ENCODE assay signal across 2 cellular contexts in genomic region chr13:31797154-31797775, GRCh38.
TF ChIP-seq lines count a peak whose summit lies in the region.

No MANE protein-coding gene starts in this region.

TF ChIP-seq in Ishikawa, 13 proteins besides CTCF, POLR2A, EP300 and RAD21 (continued from another document):
- TF ChIP-seq TEAD4 (IDR thresholded peaks at IDR 0.05) (no peak), TCF12 (IDR thresholded peaks at IDR 0.05; ENCODE audit: low read depth) (no peak), USF1 (IDR thresholded peaks at IDR 0.05) (no peak), YY1 (IDR thresholded peaks at IDR 0.05; ENCODE audit: low read depth) (no peak), EGR1 (IDR thresholded peaks at IDR 0.05) (no peak), TAF1 (IDR thresholded peaks at IDR 0.05; ENCODE audit: low read depth) (no peak)
TF ChIP-seq in Ishikawa: peak in this region for 0.

TF ChIP-seq in HepG2, 621 proteins besides CTCF, POLR2A, EP300 and RAD21 (continued from another document):
- peak; percentile 27; the same call in 1 of the 2 replicates for TF ChIP-seq STAG1 (CRISPR knock-in tag; IDR thresholded peaks at IDR 0.05)
- no peak for TF ChIP-seq POGZ (CRISPR knock-in tag; IDR thresholded peaks at IDR 0.05)
- TF ChIP-seq ZNF574 (CRISPR knock-in tag; IDR thresholded peaks at IDR 0.05), result no peak
- TF ChIP-seq HOMEZ (CRISPR knock-in tag; IDR thresholded peaks at IDR 0.05; ENCODE audit: low read depth), result no peak
- TF ChIP-seq ZNF550 (CRISPR knock-in tag; IDR thresholded peaks at IDR 0.05; ENCODE audit: borderline replicate concordance), result no peak
- TF ChIP-seq RERE (CRISPR knock-in tag; IDR thresholded peaks at IDR 0.05; ENCODE audit: low read depth), result no peak
- TF ChIP-seq HCFC1 (IDR thresholded peaks at IDR 0.05; ENCODE audit: low read depth, low read length), result no peak
- TF ChIP-seq ELF3 (CRISPR knock-in tag; IDR thresholded peaks at IDR 0.05), result peak; percentile 51; the same call in 1 of the 2 replicates
- TF ChIP-seq ZNF256 (CRISPR knock-in tag; conservative IDR thresholded peaks at IDR 0.05), result no peak
